12 cellular contexts compared by ENCODE assay signal in the genomic region with DNA sequence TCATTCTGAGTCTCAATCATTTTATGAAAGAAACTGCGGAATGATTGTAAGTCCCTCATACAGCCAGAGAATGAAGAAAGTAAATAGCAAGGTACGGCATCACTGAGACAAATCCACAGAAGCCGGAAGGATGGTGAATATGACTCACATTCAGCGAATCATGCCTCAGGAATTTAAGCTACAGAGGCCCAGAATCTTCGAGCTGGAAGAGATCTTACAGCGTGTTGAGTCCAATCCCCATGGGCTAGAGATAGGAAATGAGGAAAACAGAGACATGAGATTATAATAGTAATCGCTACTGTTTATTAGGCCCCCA.
DNase-seq lines count a peak whose midpoint lies in the region; ATAC-seq and TF ChIP-seq lines count a peak whose summit lies in the region.
"Had no signal": no experiment of that assay in that cellular context is flagged by ENCODE, and none has a peak within 500 bp of the region (broad histone marks: within the 10 kb centered on the region; RNA-seq: fewer than 3 reads in every experiment).

No MANE protein-coding gene starts in this region.

- no peaks in the 10 kb centered on the region for H3K27me3 ChIP-seq in breast epithelium
- H3K27me3 ChIP-seq: left lung, testis had no signal

- peaks cover 20% of the 10 kb centered on the region for H3K4me1 Mint-ChIP-seq in MCF 10A (ENCODE audit: insufficient read depth, unreplicated experiment)
- H3K4me1 Mint-ChIP-seq in activated CD8-positive, alpha-beta T cell treated with anti-CD3 and anti-CD28 coated beads for 36 hours (ENCODE audit: low read depth) = no peaks in the 10 kb centered on the region

- H3K4me3 ChIP-seq in breast epithelium (no peak overlapping the region), WI38 (ENCODE audit: low read depth, low read length) (peak overlapping the region; percentile 41)
- H3K4me3 ChIP-seq: left lung, testis had no signal

- peaks cover 0 to 3% of the 10 kb centered on the region in 2 donors for H3K9me3 ChIP-seq in breast epithelium
- H3K9me3 ChIP-seq: testis had no signal

- TF ChIP-seq CTCF in MCF 10A (IDR thresholded peaks at IDR 0.05; ENCODE audit: unreplicated experiment) (no peak), breast epithelium (IDR thresholded peaks at IDR 0.05) (no peak), WI38 (IDR thresholded peaks at IDR 0.05; ENCODE audit: low read depth, low read length) (no peak)
- TF ChIP-seq CTCF in activated CD8-positive, alpha-beta T cell treated with anti-CD3 and anti-CD28 coated beads for 36 hours (IDR thresholded peaks at IDR 0.05) = no peak

- no peaks in the 10 kb centered on the region for H3K36me3 ChIP-seq in breast epithelium
- H3K36me3 ChIP-seq: left lung had no signal

- POLR2A ChIA-PET in MCF 10A (lab: Yijun Ruan, JAX) = interaction anchor here (0.8 to 1.4 kb wide), 7 partner anchors 13 to 893 kb away, joined by 3 to 8 read pairs (median 3); a partner anchor contains a TSS
- POLR2A ChIA-PET in activated CD8-positive, alpha-beta T cell treated with anti-CD3 and anti-CD28 coated beads for 36 hours (lab: Charles Lee) = no interaction called here

- TSS peak; percentile 75 for BruUV-seq in MCF 10A (replicated peaks; lab: Mats Ljungman, UMichigan)

- ATAC-seq in GM21423 (IDR thresholded peaks at IDR 0.05; ENCODE audit: unreplicated experiment) = no peak
- ATAC-seq in HG02981 (IDR thresholded peaks at IDR 0.05; ENCODE audit: unreplicated experiment) = no peak
- ATAC-seq in activated CD8-positive, alpha-beta T cell treated with anti-CD3 and anti-CD28 coated beads for 36 hours = no peak
- ATAC-seq: left lung had no signal

- peak overlapping the region; percentile 74 for H3K27ac Mint-ChIP-seq in MCF 10A (ENCODE audit: low read depth, unreplicated experiment)
- H3K27ac Mint-ChIP-seq in activated CD8-positive, alpha-beta T cell treated with anti-CD3 and anti-CD28 coated beads for 36 hours = no peak overlapping the region

- H3K27ac ChIP-seq in breast epithelium = no peak overlapping the region
- H3K27ac ChIP-seq: 22Rv1, left lung, testis had no signal

- DNase-seq in MCF 10A (ENCODE audit: unreplicated experiment) (peak; percentile 88), breast epithelium (ENCODE audit: low spot score in 2 of 2) (no peak), hepatic stellate cell (ENCODE audit: low spot score) (peak; percentile 75), NCI-H1417 (lab: John Stamatoyannopoulos, UW) (no peak)
- no peak for DNase-seq in activated CD8-positive, alpha-beta T cell treated with anti-CD3 and anti-CD28 coated beads for 36 hours
- DNase-seq: left lung, NCI-H1436, testis had no signal

- CTCF ChIA-PET in MCF 10A (lab: Yijun Ruan, JAX) = interaction anchor here (0.6 to 1.5 kb wide), 2 partner anchors 95 to 417 kb away, joined by 3 to 4 read pairs; no protein-coding TSS in a partner anchor
- CTCF ChIA-PET in activated CD8-positive, alpha-beta T cell treated with anti-CD3 and anti-CD28 coated beads for 36 hours (lab: Charles Lee) = no interaction called here

- no peak overlapping the region for H3K4me3 Mint-ChIP-seq in MCF 10A (ENCODE audit: unreplicated experiment)
- H3K4me3 Mint-ChIP-seq in activated CD8-positive, alpha-beta T cell treated with anti-CD3 and anti-CD28 coated beads for 36 hours = no peak overlapping the region

- intact Hi-C loops in MCF 10A (cut with micrococcal nuclease) = no loop called here
- intact Hi-C loops in breast epithelium (cut with DNase I; ENCODE audit: low total_unique reads) = no loop called here
- intact Hi-C loops in activated CD8-positive, alpha-beta T cell treated with anti-CD3 and anti-CD28 coated beads for 36 hours (cut with micrococcal nuclease) = no loop called here

- no peak for TF ChIP-seq POLR2A in breast epithelium (IDR thresholded peaks at IDR 0.05)

- H3K4me1 ChIP-seq in breast epithelium = no peaks in the 10 kb centered on the region
- H3K4me1 ChIP-seq: left lung, testis had no signal

- no peaks in the 10 kb centered on the region for H3K36me3 Mint-ChIP-seq in MCF 10A (ENCODE audit: insufficient read depth, unreplicated experiment)
- H3K36me3 Mint-ChIP-seq in activated CD8-positive, alpha-beta T cell treated with anti-CD3 and anti-CD28 coated beads for 36 hours (ENCODE audit: low read depth) = no peaks in the 10 kb centered on the region

- no peaks in the 10 kb centered on the region for H3K9me3 Mint-ChIP-seq in MCF 10A (ENCODE audit: unreplicated experiment)
- peaks cover 2% of the 10 kb centered on the region for H3K9me3 Mint-ChIP-seq in activated CD8-positive, alpha-beta T cell treated with anti-CD3 and anti-CD28 coated beads for 36 hours

- no peaks in the 10 kb centered on the region for H3K27me3 Mint-ChIP-seq in MCF 10A (ENCODE audit: insufficient read depth, unreplicated experiment)
- peaks cover 1% of the 10 kb centered on the region for H3K27me3 Mint-ChIP-seq in activated CD8-positive, alpha-beta T cell treated with anti-CD3 and anti-CD28 coated beads for 36 hours

Comparison
In these comparisons a context has a peak if more than half of its experiments do, and no peak if none do; other contexts are left out.
1. DNase-seq: peak in MCF 10A (single experiment) and hepatic stellate cell (single experiment); none in breast epithelium (0 of 2), NCI-H1417 (0 of 3) and activated CD8-positive, alpha-beta T cell treated with anti-CD3 and anti-CD28 coated beads for 36 hours (single experiment).